In genomic region chr16:80852261-80852872, GRCh38 we compare ENCODE assay signal across 2 cellular contexts.
TF ChIP-seq lines count a peak whose summit lies in the region.

No MANE protein-coding gene starts in this region.

TF ChIP-seq in HCT116, 20 proteins besides CTCF, POLR2A, EP300 and RAD21 (continued from another document):
- TF ChIP-seq REST (IDR thresholded peaks at IDR 0.05; ENCODE audit: low read depth) (no peak), SRF (IDR thresholded peaks at IDR 0.05; ENCODE audit: low read depth) (no peak), CEBPB (IDR thresholded peaks at IDR 0.05; ENCODE audit: low read depth) (no peak), SP1 (IDR thresholded peaks at IDR 0.05; ENCODE audit: low read depth) (no peak), POLR2AphosphoS5 (IDR thresholded peaks at IDR 0.05; ENCODE audit: low read depth, low read length) (no peak), JUND (IDR thresholded peaks at IDR 0.05) (no peak), EGR1 (IDR thresholded peaks at IDR 0.05; ENCODE audit: low read depth) (no peak), SIN3A (IDR thresholded peaks at IDR 0.05; ENCODE audit: low read depth) (no peak), CBX3 (IDR thresholded peaks at IDR 0.05; ENCODE audit: low read depth) (no peak)

TF ChIP-seq in liver, 16 proteins besides CTCF, POLR2A, EP300 and RAD21 (continued from another document):
- TF ChIP-seq REST (IDR thresholded peaks at IDR 0.05) (no peak), NR2F2 (IDR thresholded peaks at IDR 0.05) (no peak), RXRA (IDR thresholded peaks at IDR 0.05) (no peak), JUND (IDR thresholded peaks at IDR 0.05) (no peak), ATF3 (IDR thresholded peaks at IDR 0.05) (no peak)
TF ChIP-seq in liver: peak in this region for 0.
